ENCODE assay signal across 8 cellular contexts in genomic region chr2:119431155-119431975, GRCh38. TPM values are rescaled to one million over a fixed set of nuclear protein-coding genes. Genes with fewer than 3 reads are reported as not detected.
DNase-seq lines count a peak whose midpoint lies in the region; ATAC-seq and TF ChIP-seq lines count a peak whose summit lies in the region.

Gene TMEM37, plus strand, starts transcription at chr2:119431854. Its CDS starts 50 bp downstream, at chr2:119431904.

- peak within 1 kb of the TSS; percentile 77 for H3K9ac ChIP-seq in HUES6 (ENCODE audit: low read length)

- TF ChIP-seq CTCF in fibroblast of the aortic adventitia (IDR thresholded peaks at IDR 0.05; ENCODE audit: insufficient read depth, low read length): no peak
- no peak for TF ChIP-seq CTCF in nephron progenitor cell (IDR thresholded peaks at IDR 0.05)

- intact Hi-C loops in activated T-helper 2 cell treated with anti-CD3 and anti-CD28 coated beads, Interferon-gamma antibody, Interleukin-2, Interleukin-4, amounts not matched to agents 10 μg/mL and 5 μg/mL and 100 μg/mL, durations not matched to agents 14 hours and 24 hours and 36 hours (cut with micrococcal nuclease): no loop called here

- peaks cover 93% of the 10 kb centered on the region for H3K27me3 Mint-ChIP-seq in activated naive CD4-positive, alpha-beta T cell treated with anti-CD3 and anti-CD28 coated beads, Interleukin-2, amount 10 ng/mL, durations not matched to agents 7 days and 5 days
- peaks cover 24% of the 10 kb centered on the region for H3K27me3 Mint-ChIP-seq in nephron progenitor cell (ENCODE audit: low read depth, poor library complexity)
- peaks cover 48% of the 10 kb centered on the region for H3K27me3 Mint-ChIP-seq in activated T-helper 2 cell treated with anti-CD3 and anti-CD28 coated beads, Interferon-gamma antibody, Interleukin-2, Interleukin-4, amounts not matched to agents 10 μg/mL and 5 μg/mL and 100 μg/mL, durations not matched to agents 14 hours and 24 hours and 36 hours (ENCODE audit: low read depth)

- no peaks in the 10 kb centered on the region for H3K36me3 Mint-ChIP-seq in activated naive CD4-positive, alpha-beta T cell treated with anti-CD3 and anti-CD28 coated beads, Interleukin-2, amount 10 ng/mL, durations not matched to agents 7 days and 5 days
- no peaks in the 10 kb centered on the region for H3K36me3 Mint-ChIP-seq in nephron progenitor cell (ENCODE audit: low read depth)
- no peaks in the 10 kb centered on the region for H3K36me3 Mint-ChIP-seq in activated T-helper 2 cell treated with anti-CD3 and anti-CD28 coated beads, Interferon-gamma antibody, Interleukin-2, Interleukin-4, amounts not matched to agents 10 μg/mL and 5 μg/mL and 100 μg/mL, durations not matched to agents 14 hours and 24 hours and 36 hours (ENCODE audit: low read depth)

- peaks cover 15% of the 10 kb centered on the region; the same call in 1 of the 2 replicates for H3K27me3 ChIP-seq in HUES6 (ENCODE audit: control insufficient read depth, insufficient read depth, low read length)

- CTCF ChIA-PET in activated naive CD4-positive, alpha-beta T cell treated with anti-CD3 and anti-CD28 coated beads, Interleukin-2, amount 10 ng/mL, durations not matched to agents 7 days and 5 days (lab: Charles Lee): no interaction called here

- peaks cover 57% of the 10 kb centered on the region for H3K4me1 ChIP-seq in HUES6 (ENCODE audit: control insufficient read depth, insufficient read depth, low read length)

- peaks cover 3% of the 10 kb centered on the region for H3K4me1 Mint-ChIP-seq in activated naive CD4-positive, alpha-beta T cell treated with anti-CD3 and anti-CD28 coated beads, Interleukin-2, amount 10 ng/mL, durations not matched to agents 7 days and 5 days
- peaks cover 91% of the 10 kb centered on the region for H3K4me1 Mint-ChIP-seq in nephron progenitor cell
- H3K4me1 Mint-ChIP-seq in activated T-helper 2 cell treated with anti-CD3 and anti-CD28 coated beads, Interferon-gamma antibody, Interleukin-2, Interleukin-4, amounts not matched to agents 10 μg/mL and 5 μg/mL and 100 μg/mL, durations not matched to agents 14 hours and 24 hours and 36 hours (ENCODE audit: low read depth): peaks cover 3% of the 10 kb centered on the region

- no peaks in the 10 kb centered on the region for H3K9me3 Mint-ChIP-seq in activated naive CD4-positive, alpha-beta T cell treated with anti-CD3 and anti-CD28 coated beads, Interleukin-2, amount 10 ng/mL, durations not matched to agents 7 days and 5 days
- no peaks in the 10 kb centered on the region for H3K9me3 Mint-ChIP-seq in nephron progenitor cell
- no peaks in the 10 kb centered on the region for H3K9me3 Mint-ChIP-seq in activated T-helper 2 cell treated with anti-CD3 and anti-CD28 coated beads, Interferon-gamma antibody, Interleukin-2, Interleukin-4, amounts not matched to agents 10 μg/mL and 5 μg/mL and 100 μg/mL, durations not matched to agents 14 hours and 24 hours and 36 hours

- peak within 1 kb of the TSS; percentile 45 for H3K4me3 Mint-ChIP-seq in activated naive CD4-positive, alpha-beta T cell treated with anti-CD3 and anti-CD28 coated beads, Interleukin-2, amount 10 ng/mL, durations not matched to agents 7 days and 5 days
- H3K4me3 Mint-ChIP-seq in nephron progenitor cell: peak within 1 kb of the TSS; percentile 82
- H3K4me3 Mint-ChIP-seq in activated T-helper 2 cell treated with anti-CD3 and anti-CD28 coated beads, Interferon-gamma antibody, Interleukin-2, Interleukin-4, amounts not matched to agents 10 μg/mL and 5 μg/mL and 100 μg/mL, durations not matched to agents 14 hours and 24 hours and 36 hours (ENCODE audit: low read depth): no peak within 1 kb of the TSS

- DNase-seq in activated naive CD4-positive, alpha-beta T cell treated with anti-CD3 and anti-CD28 coated beads, Interleukin-2, amount 10 ng/mL, durations not matched to agents 7 days and 5 days: no peak
- DNase-seq in activated naive CD4-positive, alpha-beta T cell treated with Interleukin-2 at 50 U/mL for 16 hours: no peak
- DNase-seq in SW480 (ENCODE audit: low spot score) (peak; percentile 56), fibroblast of the aortic adventitia (ENCODE audit: low read depth) (peak; percentile 40), nephron progenitor cell (peak; percentile 88)
- DNase-seq in activated T-helper 2 cell treated with anti-CD3 and anti-CD28 coated beads, Interferon-gamma antibody, Interleukin-2, Interleukin-4, amounts not matched to agents 10 μg/mL and 5 μg/mL and 100 μg/mL, durations not matched to agents 14 hours and 24 hours and 36 hours (ENCODE audit: low spot score): no peak

- H3K27ac ChIP-seq in HUES6 (ENCODE audit: low read depth, low read length): peak within 1 kb of the TSS; percentile 66; the same call in 1 of the 2 replicates

- H3K4me3 ChIP-seq in HUES6 (ENCODE audit: low read depth, low read length): peak within 1 kb of the TSS; percentile 74
- H3K4me3 ChIP-seq in fibroblast of the aortic adventitia (ENCODE audit: low read depth, low read length): peak within 1 kb of the TSS; percentile 49

- no peaks in the 10 kb centered on the region for H3K9me3 ChIP-seq in HUES6 (ENCODE audit: control insufficient read depth, insufficient read depth, low read depth, low read length)

- H3K36me3 ChIP-seq in HUES6 (ENCODE audit: control insufficient read depth, insufficient read depth, low read length): no peaks in the 10 kb centered on the region

- no peak within 1 kb of the TSS for H3K27ac Mint-ChIP-seq in activated naive CD4-positive, alpha-beta T cell treated with anti-CD3 and anti-CD28 coated beads, Interleukin-2, amount 10 ng/mL, durations not matched to agents 7 days and 5 days
- H3K27ac Mint-ChIP-seq in nephron progenitor cell: peak within 1 kb of the TSS; percentile 91
- H3K27ac Mint-ChIP-seq in activated T-helper 2 cell treated with anti-CD3 and anti-CD28 coated beads, Interferon-gamma antibody, Interleukin-2, Interleukin-4, amounts not matched to agents 10 μg/mL and 5 μg/mL and 100 μg/mL, durations not matched to agents 14 hours and 24 hours and 36 hours: no peak within 1 kb of the TSS

- ATAC-seq in GM21723 (IDR thresholded peaks at IDR 0.05; ENCODE audit: unreplicated experiment): peak; percentile 73

RNA-seq across cellular contexts. Expression of gene TMEM37, which starts in this region (rescaled TPM):
- total RNA-seq in fibroblast of the aortic adventitia (ENCODE audit: low replicate concordance): not detected in 2 replicates
- total RNA-seq in activated T-helper 2 cell treated with anti-CD3 and anti-CD28 coated beads, Interferon-gamma antibody, Interleukin-2, Interleukin-4, amounts not matched to agents 10 μg/mL and 5 μg/mL and 100 μg/mL, durations not matched to agents 14 hours and 24 hours and 36 hours: 0.14 TPM in 1 of 2 replicates, not detected in the other

Comparison
In these comparisons a context has a peak if more than half of its experiments do, and no peak if none do; other contexts are left out.
1. Peak in DNase-seq and H3K4me3 ChIP-seq in fibroblast of the aortic adventitia; RNA of the gene not detected or under 1 TPM.
2. DNase-seq: peak in SW480 (single experiment) and nephron progenitor cell (single experiment); none in activated naive CD4-positive, alpha-beta T cell treated with anti-CD3 and anti-CD28 coated beads, Interleukin-2, amount 10 ng/mL, durations not matched to agents 7 days and 5 days (single experiment), activated naive CD4-positive, alpha-beta T cell treated with Interleukin-2 at 50 U/mL for 16 hours (single experiment) and activated T-helper 2 cell treated with anti-CD3 and anti-CD28 coated beads, Interferon-gamma antibody, Interleukin-2, Interleukin-4, amounts not matched to agents 10 μg/mL and 5 μg/mL and 100 μg/mL, durations not matched to agents 14 hours and 24 hours and 36 hours (single experiment).